In the genomic region with DNA sequence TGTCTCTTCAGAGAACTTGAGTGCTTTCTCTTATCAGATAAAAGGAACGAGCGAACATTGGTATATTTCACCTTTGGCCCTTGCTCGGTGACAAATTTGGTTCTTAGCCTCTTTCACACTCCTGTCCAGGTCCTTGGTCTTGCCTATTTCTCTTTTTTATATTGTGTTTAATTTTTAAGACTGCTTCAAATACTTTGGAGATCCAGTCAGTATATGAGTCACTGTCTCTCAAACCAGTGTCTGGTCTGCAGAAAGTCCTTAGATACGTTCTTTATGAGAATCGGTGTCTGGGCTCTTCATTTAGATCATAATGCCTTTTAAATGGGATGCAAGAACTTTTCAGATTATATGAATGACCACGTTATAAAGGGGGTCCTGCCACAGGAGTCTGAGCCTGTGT, we compare ENCODE assay signal across 1 cellular context.
TF ChIP-seq lines count a peak whose summit lies in the region.

No MANE protein-coding gene starts in this region.

TF ChIP-seq in IMR-90, 13 proteins besides CTCF, POLR2A, EP300 and RAD21 (continued from another document):
- TF ChIP-seq, protein P1, sequence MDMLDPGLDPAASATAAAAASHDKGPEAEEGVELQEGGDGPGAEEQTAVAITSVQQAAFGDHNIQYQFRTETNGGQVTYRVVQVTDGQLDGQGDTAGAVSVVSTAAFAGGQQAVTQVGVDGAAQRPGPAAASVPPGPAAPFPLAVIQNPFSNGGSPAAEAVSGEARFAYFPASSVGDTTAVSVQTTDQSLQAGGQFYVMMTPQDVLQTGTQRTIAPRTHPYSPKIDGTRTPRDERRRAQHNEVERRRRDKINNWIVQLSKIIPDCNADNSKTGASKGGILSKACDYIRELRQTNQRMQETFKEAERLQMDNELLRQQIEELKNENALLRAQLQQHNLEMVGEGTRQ (IDR thresholded peaks at IDR 0.05; ENCODE audit: low read depth, low read length) = no peak
- peak; percentile 86 for TF ChIP-seq FOS (IDR thresholded peaks at IDR 0.05; ENCODE audit: low read depth, low read length)
- TF ChIP-seq, protein P2, sequence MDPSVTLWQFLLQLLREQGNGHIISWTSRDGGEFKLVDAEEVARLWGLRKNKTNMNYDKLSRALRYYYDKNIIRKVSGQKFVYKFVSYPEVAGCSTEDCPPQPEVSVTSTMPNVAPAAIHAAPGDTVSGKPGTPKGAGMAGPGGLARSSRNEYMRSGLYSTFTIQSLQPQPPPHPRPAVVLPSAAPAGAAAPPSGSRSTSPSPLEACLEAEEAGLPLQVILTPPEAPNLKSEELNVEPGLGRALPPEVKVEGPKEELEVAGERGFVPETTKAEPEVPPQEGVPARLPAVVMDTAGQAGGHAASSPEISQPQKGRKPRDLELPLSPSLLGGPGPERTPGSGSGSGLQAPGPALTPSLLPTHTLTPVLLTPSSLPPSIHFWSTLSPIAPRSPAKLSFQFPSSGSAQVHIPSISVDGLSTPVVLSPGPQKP (IDR thresholded peaks at IDR 0.05; ENCODE audit: borderline replicate concordance, low read depth, low read length) = no peak
